1 cellular context compared by ENCODE assay signal in the genomic region with DNA sequence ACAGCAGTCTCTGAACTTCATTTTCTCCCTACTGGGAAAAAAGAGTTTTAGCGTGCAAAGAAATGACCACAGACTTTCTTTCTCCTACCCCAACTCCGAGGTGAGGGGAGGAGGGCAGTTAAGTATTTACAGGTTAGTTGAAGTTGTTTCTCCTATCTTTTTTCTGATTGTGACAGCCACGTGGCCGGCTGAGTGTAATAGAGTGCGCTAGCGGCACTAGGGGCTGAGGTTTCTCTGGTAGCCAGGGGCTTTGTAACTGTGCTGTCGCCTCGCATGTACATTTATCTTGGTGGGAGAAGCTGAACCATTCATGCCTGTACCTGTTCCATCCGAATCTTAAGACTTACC.
TF ChIP-seq lines count a peak whose summit lies in the region.

No MANE protein-coding gene starts in this region.

TF ChIP-seq in SK-N-SH, 30 proteins besides CTCF, POLR2A, EP300 and RAD21 (continued from another document):
- no peak for TF ChIP-seq IRF3 (IDR thresholded peaks at IDR 0.05; ENCODE audit: low read depth, low read length)
- TF ChIP-seq RCOR1 (IDR thresholded peaks at IDR 0.05; ENCODE audit: low read length) = no peak
- TF ChIP-seq SIN3A (IDR thresholded peaks at IDR 0.05; ENCODE audit: borderline replicate concordance, low read depth, low read length) = no peak; the same call in none of the 2 replicates
- peak; percentile 100 for TF ChIP-seq MXI1 (IDR thresholded peaks at IDR 0.05; ENCODE audit: low read depth, low read length)
